21 cellular contexts compared by ENCODE assay signal in genomic region chr20:23752481-23753193, GRCh38. TPM values are rescaled to one million over a fixed set of nuclear protein-coding genes. Genes with fewer than 3 reads are reported as not detected.
DNase-seq lines count a peak whose midpoint lies in the region; ATAC-seq, FAIRE-seq and TF ChIP-seq lines count a peak whose summit lies in the region.
"Had no signal": no experiment of that assay in that cellular context is flagged by ENCODE, and none has a peak within 500 bp of the region (broad histone marks: within the 10 kb centered on the region; RNA-seq: fewer than 3 reads in every experiment).

No MANE protein-coding gene starts in this region.

- no peak overlapping the region for H2AK5ac ChIP-seq in mesendoderm (ENCODE audit: low read length)

- POLR2A ChIA-PET in Caco-2 (lab: Charles Lee): no interaction called here

- H3K4me3 ChIP-seq in Caco-2 (ENCODE audit: low read depth, low read length): no peak overlapping the region
- no peak overlapping the region for H3K4me3 ChIP-seq in coronary artery
- H3K4me3 ChIP-seq in mesendoderm (ENCODE audit: low read length): no peak overlapping the region
- H3K4me3 ChIP-seq: HAP-1 had no signal

- H3K27me3 Mint-ChIP-seq in Caco-2 (ENCODE audit: insufficient read depth, unreplicated experiment) (no peaks in the 10 kb centered on the region), osteocyte (ENCODE audit: unreplicated experiment) (peaks cover 7% of the 10 kb centered on the region)
- H3K27me3 Mint-ChIP-seq in activated T-cell treated with anti-CD3 and anti-CD28 coated beads, Interleukin-2, amount 50 U/mL, for 4 hours (ENCODE audit: low read depth): peaks cover 7% of the 10 kb centered on the region

- H3K9me3 ChIP-seq in Caco-2: no peaks in the 10 kb centered on the region
- H3K9me3 ChIP-seq: HAP-1 had no signal

- H3K9me3 Mint-ChIP-seq in Caco-2 (ENCODE audit: unreplicated experiment) (peaks cover 8% of the 10 kb centered on the region), osteocyte (ENCODE audit: unreplicated experiment) (no peaks in the 10 kb centered on the region)
- H3K9me3 Mint-ChIP-seq in activated T-cell treated with anti-CD3 and anti-CD28 coated beads, Interleukin-2, amount 50 U/mL, for 4 hours: no peaks in the 10 kb centered on the region
- H3K9me3 Mint-ChIP-seq: CD4-positive, alpha-beta memory T cell; HFFc6 had no signal

- no peak for ATAC-seq in activated T-cell treated with anti-CD3 and anti-CD28 coated beads, Interleukin-2, amount 50 U/mL, for 4 hours

- WGBS in mesendoderm (ENCODE audit: extremely low coverage, insufficient coverage, low lambda C conversion rate): no CpG with 5 or more reads among the region's 11 CpGs

- no peaks in the 10 kb centered on the region for H3K79me1 ChIP-seq in mesendoderm (ENCODE audit: low read length)

- DNase-seq in Caco-2 (no peak), coronary artery (ENCODE audit: low spot score) (peak; percentile 70), mesendoderm (no peak), osteocyte (ENCODE audit: extremely low spot score, unreplicated experiment) (peak; percentile 82), urothelium cell line (ENCODE audit: low spot score) (no peak), NOMO-1 treated with dmso at 0.1 percent for 144 hours (lab: John Stamatoyannopoulos, UW; ENCODE audit: unreplicated experiment) (no peak)
- DNase-seq in activated T-cell treated with anti-CD3 and anti-CD28 coated beads, Interleukin-2, amount 50 U/mL, for 4 hours: no peak
- DNase-seq: C1 segment of cervical spinal cord; CD4-positive, alpha-beta memory T cell; COR-L47; DMS153; DND-41; GOT3; HFFc6 had no signal

- CTCF ChIA-PET in Caco-2 (lab: Charles Lee): no interaction called here

- H3K18ac ChIP-seq in mesendoderm (ENCODE audit: low read length): no peak overlapping the region

- H3K36me3 ChIP-seq in Caco-2 (ENCODE audit: control insufficient read depth, insufficient read depth, low read length): no peaks in the 10 kb centered on the region
- no peaks in the 10 kb centered on the region for H3K36me3 ChIP-seq in mesendoderm (ENCODE audit: control insufficient read depth, insufficient read depth, low read length)
- H3K36me3 ChIP-seq: HAP-1 had no signal

- no peak overlapping the region for H3K4me2 ChIP-seq in mesendoderm (ENCODE audit: low read length)

- H3K4me3 Mint-ChIP-seq in Caco-2 (ENCODE audit: unreplicated experiment) (no peak overlapping the region), osteocyte (ENCODE audit: unreplicated experiment) (no peak overlapping the region)
- no peak overlapping the region for H3K4me3 Mint-ChIP-seq in activated T-cell treated with anti-CD3 and anti-CD28 coated beads, Interleukin-2, amount 50 U/mL, for 4 hours
- H3K4me3 Mint-ChIP-seq: CD4-positive, alpha-beta memory T cell; HFFc6 had no signal

- H3K4me1 ChIP-seq in Caco-2 (peaks cover 40% of the 10 kb centered on the region), mesendoderm (ENCODE audit: control insufficient read depth, low read depth, low read length) (peaks cover 3% of the 10 kb centered on the region)
- H3K4me1 ChIP-seq: HAP-1 had no signal

- no peak overlapping the region for H3K9ac ChIP-seq in mesendoderm (ENCODE audit: low read length)

- H3K27ac ChIP-seq in coronary artery (no peak overlapping the region), mesendoderm (ENCODE audit: low read depth, low read length) (no peak overlapping the region)

- H3K36me3 Mint-ChIP-seq in Caco-2 (ENCODE audit: insufficient read depth, unreplicated experiment): peaks cover 7% of the 10 kb centered on the region
- H3K36me3 Mint-ChIP-seq in osteocyte (ENCODE audit: unreplicated experiment): no peaks in the 10 kb centered on the region
- H3K36me3 Mint-ChIP-seq in activated T-cell treated with anti-CD3 and anti-CD28 coated beads, Interleukin-2, amount 50 U/mL, for 4 hours (ENCODE audit: insufficient read depth): no peaks in the 10 kb centered on the region
- H3K36me3 Mint-ChIP-seq: CD4-positive, alpha-beta memory T cell had no signal

- no peak overlapping the region for H2BK120ac ChIP-seq in mesendoderm (ENCODE audit: low read depth, low read length)

- peak overlapping the region; percentile 3 for H3K56ac ChIP-seq in mesendoderm (ENCODE audit: low read length)

- no peak overlapping the region for H3K23ac ChIP-seq in mesendoderm (ENCODE audit: low read length)

- H3K4me1 Mint-ChIP-seq in Caco-2 (ENCODE audit: low read depth, unreplicated experiment): peaks cover 45% of the 10 kb centered on the region
- H3K4me1 Mint-ChIP-seq in osteocyte (ENCODE audit: unreplicated experiment): peaks cover 4% of the 10 kb centered on the region
- H3K4me1 Mint-ChIP-seq in activated T-cell treated with anti-CD3 and anti-CD28 coated beads, Interleukin-2, amount 50 U/mL, for 4 hours (ENCODE audit: low read depth): no peaks in the 10 kb centered on the region
- H3K4me1 Mint-ChIP-seq: CD4-positive, alpha-beta memory T cell had no signal

- no peaks in the 10 kb centered on the region for H3K27me3 ChIP-seq in Caco-2 (replicated peaks; ENCODE audit: control insufficient read depth, insufficient read depth, low read length)
- H3K27me3 ChIP-seq in mesendoderm (ENCODE audit: insufficient read depth, low read length, poor library complexity): no peaks in the 10 kb centered on the region

- TF ChIP-seq CTCF in Caco-2 (IDR thresholded peaks at IDR 0.05; ENCODE audit: insufficient read depth in 1 of 2, low read depth in 1 of 2, low read length in 1 of 2, severe bottlenecking in 1 of 2, unreplicated experiment in 1 of 2): no peak
- TF ChIP-seq CTCF in coronary artery (IDR thresholded peaks at IDR 0.05): no peak
- no peak for TF ChIP-seq CTCF in osteocyte (IDR thresholded peaks at IDR 0.05)

- no peak overlapping the region for H4K5ac ChIP-seq in mesendoderm (ENCODE audit: low read length)

- no peaks in the 10 kb centered on the region for H3K79me2 ChIP-seq in mesendoderm (ENCODE audit: control insufficient read depth, insufficient read depth, low read length)

- no peak for FAIRE-seq in urothelium cell line (lab: Jason Lieb, UNC)
- FAIRE-seq: G401.6, GM12892, H54 had no signal

- no peak overlapping the region for H3K4ac ChIP-seq in mesendoderm (ENCODE audit: low read depth, low read length)

- H2BK15ac ChIP-seq in mesendoderm (replicated peaks; ENCODE audit: low read depth): no peak overlapping the region

- no TSS peak for BruUV-seq in Caco-2 (replicated peaks; lab: Mats Ljungman, UMichigan)

- H3K27ac Mint-ChIP-seq in Caco-2 (ENCODE audit: unreplicated experiment) (peak overlapping the region; percentile 84), osteocyte (ENCODE audit: unreplicated experiment) (no peak overlapping the region)
- H3K27ac Mint-ChIP-seq: CD4-positive, alpha-beta memory T cell; HFFc6 had no signal

- no peak overlapping the region for H4K8ac ChIP-seq in mesendoderm (ENCODE audit: low read depth, low read length)

- intact Hi-C loops in Caco-2 (cut with micrococcal nuclease; ENCODE audit: unreplicated experiment): loop anchor here (10.0 kb wide), 1 partner anchor 88 kb away; no protein-coding TSS in a partner anchor

- H2BK5ac ChIP-seq in mesendoderm (ENCODE audit: low read length): no peak overlapping the region

RNA-seq across cellular contexts. Expression of gene CST1, which starts 1.9 kb away (rescaled TPM):
- total RNA-seq in Caco-2 (2022) (319 and 499 TPM in 2 replicates), osteocyte (not detected in 2 replicates)
- 2.0 TPM for polyA plus RNA-seq in mesendoderm (2013, experiment 1 of 2)
- polyA plus RNA-seq in mesendoderm (2013, experiment 2 of 2): 1.8 TPM
- not detected for total RNA-seq in activated T-cell treated with anti-CD3 and anti-CD28 coated beads, Interleukin-2, amount 50 U/mL, for 4 hours
- total RNA-seq: A172; A673; CD4-positive, alpha-beta memory T cell; HFFc6 had no signal
- polyA plus RNA-seq: BJ; CD4-positive, alpha-beta memory T cell had no signal

Comparison
In these comparisons a context has a peak if more than half of its experiments do, and no peak if none do; other contexts are left out.
1. DNase-seq: peak in coronary artery (single experiment) and osteocyte (single experiment); none in Caco-2 (0 of 2), mesendoderm (single experiment), urothelium cell line (single experiment), NOMO-1 treated with dmso at 0.1 percent for 144 hours (single experiment) and activated T-cell treated with anti-CD3 and anti-CD28 coated beads, Interleukin-2, amount 50 U/mL, for 4 hours (single experiment).
2. RNA of gene CST1, which starts 1.9 kb away (total RNA-seq): 319 to 499 TPM in Caco-2; not detected in osteocyte and not detected in activated T-cell treated with anti-CD3 and anti-CD28 coated beads, Interleukin-2, amount 50 U/mL, for 4 hours; every median in the first group is over 100 times any median in the second.